ENCODE assay signal across 32 cellular contexts in the genomic region with DNA sequence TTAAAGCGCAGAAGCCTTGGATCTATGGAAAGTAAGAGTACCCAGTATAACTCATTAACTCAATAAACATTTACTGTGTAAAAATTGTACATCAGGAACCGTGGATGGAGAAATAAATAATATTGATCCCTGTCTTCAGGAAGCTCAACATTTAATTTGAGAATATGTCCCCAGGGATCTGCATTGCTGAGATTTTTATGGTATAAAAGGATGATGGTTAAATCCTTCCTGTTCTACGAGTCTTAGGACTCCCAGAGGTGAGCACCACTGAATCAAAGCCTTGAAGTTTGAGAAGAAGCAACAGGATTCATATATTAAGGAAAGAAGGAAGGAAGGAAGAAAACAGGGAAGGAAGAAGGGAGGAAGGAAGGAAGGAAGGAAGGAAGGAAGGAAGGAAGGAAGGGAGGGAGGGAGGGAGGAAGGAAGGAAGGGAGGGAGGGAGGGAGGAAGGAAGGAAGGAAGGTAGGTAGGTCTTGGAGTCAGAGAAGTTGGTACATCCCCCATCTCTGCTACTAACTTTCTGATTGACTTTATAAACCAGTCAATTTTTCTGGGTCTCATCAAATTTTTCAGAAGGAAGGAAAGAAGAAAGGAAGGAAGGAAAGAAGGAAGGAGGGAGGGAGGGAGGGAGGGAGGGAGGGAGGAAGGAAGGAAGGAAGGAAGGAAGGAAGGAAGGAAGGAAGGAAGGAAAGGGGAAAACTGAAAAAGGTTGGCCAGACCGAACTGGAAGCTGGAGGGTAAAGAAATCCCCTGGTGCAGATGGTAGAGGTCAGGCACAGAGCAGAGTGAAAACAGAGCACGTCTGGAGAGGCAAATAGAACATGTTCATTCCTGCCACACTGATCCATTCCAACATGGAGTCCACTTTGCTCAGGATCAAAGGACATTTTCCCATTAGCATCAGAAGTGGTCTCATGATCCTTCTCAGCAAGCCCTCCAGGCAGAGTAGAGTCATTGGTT.
"Had no signal": no experiment of that assay in that cellular context is flagged by ENCODE, and none has a peak within 500 bp of the region (broad histone marks: within the 10 kb centered on the region; RNA-seq: fewer than 3 reads in every experiment).

No MANE protein-coding gene starts in this region.

- H3K27ac ChIP-seq: ascending aorta, esophagus muscularis mucosa, foreskin keratinocyte, gastrocnemius medialis, heart left ventricle, VCaP had no signal

- H3K27ac Mint-ChIP-seq: activated CD4-positive, alpha-beta memory T cell treated with anti-CD3 and anti-CD28 coated beads, Interleukin-2, amount 10 ng/mL, durations not matched to agents 7 days and 5 days; activated CD4-positive, alpha-beta T cell treated with anti-CD3 and anti-CD28 coated beads, Interleukin-2, amount 10 ng/mL, durations not matched to agents 7 days and 5 days; activated naive CD4-positive, alpha-beta T cell treated with anti-CD3 and anti-CD28 coated beads, Interleukin-2, amount 10 ng/mL, durations not matched to agents 7 days and 5 days; activated naive CD4-positive, alpha-beta T cell treated with anti-CD3 and anti-CD28 coated beads, Interleukin-2, amount 50 U/mL, for 72 hours; activated naive CD8-positive, alpha-beta T cell treated with anti-CD3 and anti-CD28 coated beads, Interleukin-2, amount 10 ng/mL, durations not matched to agents 7 days and 5 days; activated T-cell treated with anti-CD3 and anti-CD28 coated beads, Interleukin-2, amount 50 U/mL, for 24 hours; activated T-cell treated with anti-CD3 and anti-CD28 coated beads, Interleukin-2, amount 50 U/mL, for 72 hours; brain; effector memory CD8-positive, alpha-beta T cell; WTC11 had no signal

- H3K27me3 ChIP-seq: ascending aorta, esophagus muscularis mucosa, foreskin keratinocyte, gastrocnemius medialis, heart left ventricle had no signal

- H3K36me3 Mint-ChIP-seq: activated naive CD4-positive, alpha-beta T cell treated with anti-CD3 and anti-CD28 coated beads, Interleukin-2, amount 10 ng/mL, durations not matched to agents 7 days and 5 days; activated naive CD8-positive, alpha-beta T cell treated with anti-CD3 and anti-CD28 coated beads, Interleukin-2, amount 10 ng/mL, durations not matched to agents 7 days and 5 days; brain; WTC11 had no signal

- H3K4me1 ChIP-seq: esophagus muscularis mucosa, gastrocnemius medialis had no signal

- H3K27me3 Mint-ChIP-seq: activated CD4-positive, alpha-beta memory T cell treated with anti-CD3 and anti-CD28 coated beads, Interleukin-2, amount 10 ng/mL, durations not matched to agents 7 days and 5 days; activated CD4-positive, alpha-beta T cell treated with anti-CD3 and anti-CD28 coated beads, Interleukin-2, amount 10 ng/mL, durations not matched to agents 7 days and 5 days; activated naive CD4-positive, alpha-beta T cell treated with anti-CD3 and anti-CD28 coated beads, Interleukin-2, amount 10 ng/mL, durations not matched to agents 7 days and 5 days; activated naive CD8-positive, alpha-beta T cell treated with anti-CD3 and anti-CD28 coated beads, Interleukin-2, amount 10 ng/mL, durations not matched to agents 7 days and 5 days; activated T-cell treated with anti-CD3 and anti-CD28 coated beads, Interleukin-2, amount 50 U/mL, for 24 hours; central memory CD8-positive, alpha-beta T cell; effector memory CD8-positive, alpha-beta T cell had no signal

- ATAC-seq: activated naive CD4-positive, alpha-beta T cell treated with anti-CD3 and anti-CD28 coated beads, Interleukin-2, amount 50 U/mL, for 72 hours; activated T-cell treated with anti-CD3 and anti-CD28 coated beads, Interleukin-2, amount 50 U/mL, for 72 hours; effector memory CD8-positive, alpha-beta T cell; foreskin keratinocyte; gastrocnemius medialis; heart left ventricle; WTC11 had no signal

- H3K4me1 Mint-ChIP-seq: activated CD4-positive, alpha-beta memory T cell treated with anti-CD3 and anti-CD28 coated beads, Interleukin-2, amount 10 ng/mL, durations not matched to agents 7 days and 5 days; activated CD4-positive, alpha-beta T cell treated with anti-CD3 and anti-CD28 coated beads, Interleukin-2, amount 10 ng/mL, durations not matched to agents 7 days and 5 days; activated naive CD4-positive, alpha-beta T cell treated with anti-CD3 and anti-CD28 coated beads, Interleukin-2, amount 10 ng/mL, durations not matched to agents 7 days and 5 days; activated naive CD8-positive, alpha-beta T cell treated with anti-CD3 and anti-CD28 coated beads, Interleukin-2, amount 10 ng/mL, durations not matched to agents 7 days and 5 days; central memory CD8-positive, alpha-beta T cell had no signal

- H3K9me3 ChIP-seq: ascending aorta, esophagus muscularis mucosa, gastrocnemius medialis, heart left ventricle had no signal

- DNase-seq: activated CD4-positive, alpha-beta memory T cell treated with anti-CD3 and anti-CD28 coated beads, Interleukin-2, amount 10 ng/mL, durations not matched to agents 7 days and 5 days; activated CD4-positive, alpha-beta T cell treated with anti-CD3 and anti-CD28 coated beads for 1 hour; activated CD4-positive, alpha-beta T cell treated with anti-CD3 and anti-CD28 coated beads for 4 hours; activated CD4-positive, alpha-beta T cell treated with anti-CD3 and anti-CD28 coated beads, Interleukin-2, amount 10 ng/mL, durations not matched to agents 7 days and 5 days; activated CD4-positive, alpha-beta T cell treated with anti-CD3 and anti-CD28 coated beads, Interleukin-2, amount 50 U/mL, for 4 hours; activated CD8-positive, alpha-beta memory T cell treated with anti-CD3 and anti-CD28 coated beads, Interleukin-2, amount 50 U/mL, for 48 hours; activated gamma-delta T cell; activated naive CD4-positive, alpha-beta T cell; activated naive CD4-positive, alpha-beta T cell treated with anti-CD3 and anti-CD28 coated beads, Interleukin-2, amount 10 ng/mL, durations not matched to agents 7 days and 5 days; activated naive CD8-positive, alpha-beta T cell treated with anti-CD3 and anti-CD28 coated beads, Interleukin-2, amount 10 ng/mL, durations not matched to agents 7 days and 5 days; activated T-cell treated with anti-CD3 and anti-CD28 coated beads for 4 hours; activated T-cell treated with anti-CD3 and anti-CD28 coated beads, Interleukin-2, amount 50 U/mL, for 24 hours; activated T-cell treated with anti-CD3 and anti-CD28 coated beads, Interleukin-2, amount 50 U/mL, for 72 hours; cortex of kidney; dermis blood vessel endothelial cell; effector CD4-positive, alpha-beta T cell; effector memory CD8-positive, alpha-beta T cell; erythroblast; foreskin keratinocyte; gastrocnemius medialis; glutamatergic neuron; heart left ventricle; T-helper 2 cell had no signal

- H3K4me3 Mint-ChIP-seq: activated CD4-positive, alpha-beta memory T cell treated with anti-CD3 and anti-CD28 coated beads, Interleukin-2, amount 10 ng/mL, durations not matched to agents 7 days and 5 days; activated CD4-positive, alpha-beta T cell treated with anti-CD3 and anti-CD28 coated beads, Interleukin-2, amount 10 ng/mL, durations not matched to agents 7 days and 5 days; activated naive CD4-positive, alpha-beta T cell treated with anti-CD3 and anti-CD28 coated beads, Interleukin-2, amount 10 ng/mL, durations not matched to agents 7 days and 5 days; activated naive CD8-positive, alpha-beta T cell treated with anti-CD3 and anti-CD28 coated beads, Interleukin-2, amount 10 ng/mL, durations not matched to agents 7 days and 5 days; activated T-cell treated with anti-CD3 and anti-CD28 coated beads, Interleukin-2, amount 50 U/mL, for 24 hours; activated T-cell treated with anti-CD3 and anti-CD28 coated beads, Interleukin-2, amount 50 U/mL, for 72 hours; brain; central memory CD8-positive, alpha-beta T cell; effector memory CD8-positive, alpha-beta T cell; WTC11 had no signal

- H3K4me3 ChIP-seq: ascending aorta, esophagus muscularis mucosa, gastrocnemius medialis, heart left ventricle had no signal

- H3K36me3 ChIP-seq: ascending aorta, esophagus muscularis mucosa, gastrocnemius medialis, heart left ventricle had no signal

- FAIRE-seq: bronchial epithelial cell, colon had no signal
